In the genomic region with DNA sequence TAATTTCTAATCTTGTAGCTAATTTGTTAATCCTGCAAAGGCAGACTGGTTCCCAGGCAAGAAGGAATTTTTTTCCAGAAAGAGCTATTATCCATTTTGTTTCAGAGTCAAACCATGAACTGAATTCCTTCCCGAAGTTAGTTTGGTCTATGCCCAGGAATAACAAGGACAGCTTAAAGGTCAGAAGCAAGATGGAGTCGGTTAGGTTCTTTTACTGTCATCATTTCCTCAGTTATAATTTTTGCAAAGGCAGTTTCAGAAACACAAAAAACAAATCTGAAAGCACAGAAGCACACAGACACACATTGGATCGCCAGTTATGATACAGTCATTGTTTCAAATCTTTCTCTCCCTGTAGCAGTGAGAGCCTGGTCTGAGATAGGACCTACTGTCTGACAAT, we compare ENCODE assay signal across 25 cellular contexts. TPM values are rescaled to one million over a fixed set of nuclear protein-coding genes. Genes with fewer than 3 reads are reported as not detected.
DNase-seq lines count a peak whose midpoint lies in the region; ATAC-seq, FAIRE-seq and TF ChIP-seq lines count a peak whose summit lies in the region.
"Had no signal": no experiment of that assay in that cellular context is flagged by ENCODE, and none has a peak within 500 bp of the region (broad histone marks: within the 10 kb centered on the region; RNA-seq: fewer than 3 reads in every experiment).

No MANE protein-coding gene starts in this region.

- H4K8ac ChIP-seq in H1 (ENCODE audit: extremely low read depth, insufficient read depth, low read length) = no peak overlapping the region

- intact Hi-C loops in activated CD4-positive, alpha-beta T cell treated with anti-CD3 and anti-CD28 coated beads for 36 hours (cut with DNase I, micrococcal nuclease) = loop anchor here in 1 of 2 experiments (2.0 kb wide), 1 partner anchor 36 kb away; no protein-coding TSS in a partner anchor
- intact Hi-C loops in thyroid gland (cut with DNase I) = no loop called here

- no peak for TF ChIP-seq EP300 in H1 (IDR thresholded peaks at IDR 0.05; ENCODE audit: borderline replicate concordance in 1 of 2, low read depth in 2 of 2, low read length in 2 of 2)

- H3K27ac Mint-ChIP-seq in activated CD4-positive, alpha-beta T cell treated with anti-CD3 and anti-CD28 coated beads for 36 hours = no peak overlapping the region
- H3K27ac Mint-ChIP-seq in type B pancreatic cell = peak overlapping the region; percentile 80
- H3K27ac Mint-ChIP-seq: CD14-positive monocyte; CD4-positive, alpha-beta T cell had no signal

- H2BK15ac ChIP-seq in H1 (ENCODE audit: low read length) = no peak overlapping the region

- peak; percentile 25 for ATAC-seq in activated CD4-positive, alpha-beta T cell treated with anti-CD3 and anti-CD28 coated beads for 36 hours
- ATAC-seq: A549 had no signal

- H4K20me1 ChIP-seq in OCI-LY3 (ENCODE audit: insufficient read depth, low read length) (no peaks in the 10 kb centered on the region), H1 (replicated peaks in 1 of 2; ENCODE audit: control insufficient read depth in 1 of 2, insufficient read depth in 2 of 2, low read length in 2 of 2) (no peaks in the 10 kb centered on the region)
- H4K20me1 ChIP-seq: BLaER1 treated with 17β-estradiol and CSF1 and Interleukin-3, amounts not matched to agents 10 nM and 100 nM had no signal

- H3K4me1 ChIP-seq in OCI-LY3 (ENCODE audit: low read length) = peaks cover 10% of the 10 kb centered on the region
- H3K4me1 ChIP-seq in H1 (replicated peaks in 1 of 4; ENCODE audit: control insufficient read depth in 3 of 4, insufficient read depth in 4 of 4, low read length in 3 of 4) = 0 out of 7 replicates have a peak, but pooled peaks cover 0 to 5% (median 0%) of the 10 kb centered on the region in 4 experiments
- no peaks in the 10 kb centered on the region for H3K4me1 ChIP-seq in thyroid gland
- H3K4me1 ChIP-seq: A549, BE2C had no signal

- FAIRE-seq in H1 (lab: Jason Lieb, UNC) = no peak
- FAIRE-seq: A549, GM12891, GM18507 had no signal

- H3K27me3 Mint-ChIP-seq in activated CD4-positive, alpha-beta T cell treated with anti-CD3 and anti-CD28 coated beads for 36 hours = no peaks in the 10 kb centered on the region
- no peaks in the 10 kb centered on the region for H3K27me3 Mint-ChIP-seq in type B pancreatic cell
- H3K27me3 Mint-ChIP-seq: CD4-positive, alpha-beta T cell had no signal

- peak overlapping the region; percentile 55 for H3K4me3 ChIP-seq in OCI-LY3 (ENCODE audit: low read length)
- H3K4me3 ChIP-seq in H1 (ENCODE audit: extremely low read depth in 1 of 4, insufficient read depth in 2 of 4, low read depth in 3 of 4, low read length in 4 of 4) = no peak overlapping the region
- no peak overlapping the region for H3K4me3 ChIP-seq in thyroid gland (replicated peaks in 1 of 3)
- H3K4me3 ChIP-seq: A549; BLaER1 treated with 17β-estradiol and CSF1 and Interleukin-3, amounts not matched to agents 10 nM and 100 nM had no signal

- no peak overlapping the region for H2BK20ac ChIP-seq in H1 (ENCODE audit: low read length)

- peak overlapping the region; percentile 61; the same call in 1 of the 2 replicates for H3K4me2 ChIP-seq in OCI-LY3 (ENCODE audit: low read length)
- H3K4me2 ChIP-seq in H1 (ENCODE audit: insufficient read depth in 1 of 2, low read depth in 2 of 2, low read length in 2 of 2) = no peak overlapping the region
- H3K4me2 ChIP-seq: A549; BLaER1 treated with 17β-estradiol and CSF1 and Interleukin-3, amounts not matched to agents 10 nM and 100 nM had no signal

- H3K79me2 ChIP-seq in OCI-LY3 (ENCODE audit: low read length) (no peaks in the 10 kb centered on the region), H1 (ENCODE audit: control insufficient read depth in 1 of 2, insufficient read depth in 2 of 2, low read length in 2 of 2) (no peaks in the 10 kb centered on the region)

- H2BK5ac ChIP-seq in H1 (ENCODE audit: low read depth, low read length) = no peak overlapping the region

- DNase-seq in activated CD4-positive, alpha-beta T cell treated with anti-CD3 and anti-CD28 coated beads for 36 hours = no peak
- no peak for DNase-seq in activated CD4-positive, alpha-beta T cell treated with anti-CD3 and anti-CD28 coated beads for 48 hours
- no peak for DNase-seq in H1 (ENCODE audit: low read depth in 1 of 2, low spot score in 2 of 2)
- DNase-seq in type B pancreatic cell (ENCODE audit: extremely low spot score, unreplicated experiment) = no peak
- DNase-seq in thyroid gland = no peak
- no peak for DNase-seq in DMS53 treated with DMSO at 0.1 percent for 48 hours (lab: John Stamatoyannopoulos, UW; ENCODE audit: unreplicated experiment)
- DNase-seq in SHP77 (lab: John Stamatoyannopoulos, UW) = no peak
- DNase-seq: 8988T; ACHN; AML-193; BE2C; CD4-positive, alpha-beta T cell; CD8-positive, alpha-beta memory T cell; DMS53; DND-41; GDM1; GOT3; H7; HCEC 1CT had no signal

- no peaks in the 10 kb centered on the region for H3K79me1 ChIP-seq in H1 (ENCODE audit: low read depth, low read length)

- H4K5ac ChIP-seq in H1 (ENCODE audit: insufficient read length, low read depth, low read length) = no peak overlapping the region

- H2AFZ ChIP-seq in OCI-LY3 (ENCODE audit: low read depth, low read length) (peak overlapping the region; percentile 95; the same call in 1 of the 2 replicates), H1 (ENCODE audit: low read length) (0 out of 2 replicates have a peak overlapping the region, but pooled peaks have one; percentile 62)

- H3K9me3 ChIP-seq in OCI-LY3 (ENCODE audit: insufficient read depth, low read length) (no peaks in the 10 kb centered on the region), H1 (ENCODE audit: insufficient read depth in 2 of 2, low read depth in 1 of 2, low read length in 1 of 2) (no peaks in the 10 kb centered on the region; a peak in 1 of 4 replicates), thyroid gland (no peaks in the 10 kb centered on the region)
- H3K9me3 ChIP-seq: A549, BE2C had no signal

- no peak overlapping the region for H2AK5ac ChIP-seq in H1 (ENCODE audit: low read depth, low read length)

- H3K56ac ChIP-seq in H1 (replicated peaks; ENCODE audit: insufficient read length, low read depth, low read length) = no peak overlapping the region

- H3K4ac ChIP-seq in H1 (replicated peaks; ENCODE audit: insufficient read length, low read depth, low read length) = no peak overlapping the region

- no peak overlapping the region for H3K4me3 Mint-ChIP-seq in activated CD4-positive, alpha-beta T cell treated with anti-CD3 and anti-CD28 coated beads for 36 hours
- no peak overlapping the region for H3K4me3 Mint-ChIP-seq in type B pancreatic cell
- H3K4me3 Mint-ChIP-seq: CD14-positive monocyte; CD4-positive, alpha-beta T cell; CD8-positive, alpha-beta memory T cell had no signal

- H3K27me3 ChIP-seq in OCI-LY3 (ENCODE audit: low read depth, low read length) = 0 out of 2 replicates have a peak, but pooled peaks cover 3% of the 10 kb centered on the region
- H3K27me3 ChIP-seq in H1 (replicated peaks in 1 of 4; ENCODE audit: control insufficient read depth in 3 of 4, extremely low read depth in 1 of 4, insufficient read depth in 3 of 4, low read length in 3 of 4) = no peaks in the 10 kb centered on the region
- H3K27me3 ChIP-seq in thyroid gland = no peaks in the 10 kb centered on the region
- H3K27me3 ChIP-seq: BE2C; BLaER1 treated with 17β-estradiol and CSF1 and Interleukin-3, amounts not matched to agents 10 nM and 100 nM had no signal

- no peak overlapping the region for H3K9ac ChIP-seq in OCI-LY3 (ENCODE audit: low read length)
- H3K9ac ChIP-seq in H1 (replicated peaks in 1 of 4; ENCODE audit: extremely low read depth in 1 of 4, low read depth in 3 of 4, low read length in 3 of 4) = no peak overlapping the region
- H3K9ac ChIP-seq: BLaER1 treated with 17β-estradiol and CSF1 and Interleukin-3, amounts not matched to agents 10 nM and 100 nM had no signal

- POLR2A ChIA-PET in activated CD4-positive, alpha-beta T cell treated with anti-CD3 and anti-CD28 coated beads for 36 hours (lab: Charles Lee) = interaction anchor here (1.5 kb wide), 1 partner anchor 38 kb away, joined by 7 read pairs; the partner anchor contains the start of gene AGA
- POLR2A ChIA-PET in H1 (lab: Charles Lee; ENCODE audit: partially characterized antibody) = no interaction called here

- no peaks in the 10 kb centered on the region for H3K36me3 ChIP-seq in OCI-LY3 (replicated peaks; ENCODE audit: low read depth, low read length)
- H3K36me3 ChIP-seq in H1 (ENCODE audit: control insufficient read depth in 2 of 4, insufficient read depth in 4 of 4, low read length in 3 of 4) = no peaks in the 10 kb centered on the region
- no peaks in the 10 kb centered on the region for H3K36me3 ChIP-seq in thyroid gland
- H3K36me3 ChIP-seq: BE2C; BLaER1 treated with 17β-estradiol and CSF1 and Interleukin-3, amounts not matched to agents 10 nM and 100 nM had no signal

- H2BK120ac ChIP-seq in H1 (replicated peaks; ENCODE audit: low read depth, low read length) = no peak overlapping the region

- no peaks in the 10 kb centered on the region for H3K23me2 ChIP-seq in H1 (ENCODE audit: low read depth, low read length)

- TF ChIP-seq CTCF in OCI-LY3 (IDR thresholded peaks at IDR 0.05; ENCODE audit: low read depth, low read length) = no peak
- TF ChIP-seq CTCF in H1 (IDR thresholded peaks at IDR 0.05; ENCODE audit: control extremely low read depth in 1 of 3, insufficient read depth in 1 of 3, low read depth in 1 of 3, low read length in 3 of 3) = no peak
- TF ChIP-seq CTCF in type B pancreatic cell (conservative IDR thresholded peaks at IDR 0.05) = no peak
- TF ChIP-seq CTCF in thyroid gland (IDR thresholded peaks at IDR 0.05) = no peak

- H2BK12ac ChIP-seq in H1 (ENCODE audit: low read depth, low read length) = no peak overlapping the region

- no peak overlapping the region for H3K18ac ChIP-seq in H1 (ENCODE audit: extremely low read depth, low read length)

- TF ChIP-seq RAD21 in H1 (IDR thresholded peaks at IDR 0.05 in 1 of 2, conservative IDR thresholded peaks at IDR 0.05 in 1 of 2; ENCODE audit: low read depth in 2 of 2, low read length in 2 of 2) = no peak

- CTCF ChIA-PET in activated CD4-positive, alpha-beta T cell treated with anti-CD3 and anti-CD28 coated beads for 36 hours (lab: Charles Lee) = no interaction called here
- CTCF ChIA-PET in H1 (lab: Charles Lee; ENCODE audit: partially characterized antibody) = no interaction called here

- H3K36me3 Mint-ChIP-seq in activated CD4-positive, alpha-beta T cell treated with anti-CD3 and anti-CD28 coated beads for 36 hours (ENCODE audit: low read depth) = no peaks in the 10 kb centered on the region
- peaks cover 5% of the 10 kb centered on the region for H3K36me3 Mint-ChIP-seq in type B pancreatic cell
- H3K36me3 Mint-ChIP-seq: CD14-positive monocyte; CD8-positive, alpha-beta memory T cell had no signal

- no peak overlapping the region for H3K14ac ChIP-seq in H1 (ENCODE audit: insufficient read length)

- H3K9me3 Mint-ChIP-seq in activated CD4-positive, alpha-beta T cell treated with anti-CD3 and anti-CD28 coated beads for 36 hours (ENCODE audit: low read depth) = no peaks in the 10 kb centered on the region
- H3K9me3 Mint-ChIP-seq in type B pancreatic cell = peaks cover 22% of the 10 kb centered on the region
- H3K9me3 Mint-ChIP-seq: CD4-positive, alpha-beta T cell had no signal

- no peak overlapping the region for H4K91ac ChIP-seq in H1 (replicated peaks; ENCODE audit: insufficient read length, low read length)

- TF ChIP-seq POLR2A in H1 (IDR thresholded peaks at IDR 0.05; ENCODE audit: control extremely low read depth in 1 of 2, low read depth in 2 of 2, low read length in 2 of 2) (no peak), thyroid gland (IDR thresholded peaks at IDR 0.05) (no peak)

- no peak overlapping the region for H3K27ac ChIP-seq in OCI-LY3 (ENCODE audit: low read length)
- no peak overlapping the region for H3K27ac ChIP-seq in H1 (ENCODE audit: low read depth, low read length)
- H3K27ac ChIP-seq in thyroid gland = no peak overlapping the region
- H3K27ac ChIP-seq: A549; BLaER1 treated with 17β-estradiol and CSF1 and Interleukin-3, amounts not matched to agents 10 nM and 100 nM had no signal

- WGBS in H1 (ENCODE audit: extremely low coverage in 1 of 2, insufficient coverage in 1 of 2, insufficient read length in 1 of 2, insufficient replicate concordance in 2 of 2, low coverage in 1 of 2, low lambda C conversion rate in 2 of 2, missing lambda C conversion rate in 1 of 2), 2 experiments = 92% methylated on average over 3 of the region's 3 CpGs; no CpG with 5 or more reads in 1 of the 2 experiments
- WGBS in thyroid gland, 2 donors = 72 to 86% methylated on average over 3 of the region's 3 CpGs

- peaks cover 38% of the 10 kb centered on the region for H3K4me1 Mint-ChIP-seq in activated CD4-positive, alpha-beta T cell treated with anti-CD3 and anti-CD28 coated beads for 36 hours
- peaks cover 21% of the 10 kb centered on the region for H3K4me1 Mint-ChIP-seq in type B pancreatic cell (ENCODE audit: unreplicated experiment)

- H3K23ac ChIP-seq in H1 (ENCODE audit: insufficient read length) = no peak overlapping the region

RNA-seq across cellular contexts. Expression of gene AGA, which starts 37.9 kb away (rescaled TPM):
- total RNA-seq in activated CD4-positive, alpha-beta T cell treated with anti-CD3 and anti-CD28 coated beads for 36 hours = 10 to 100 TPM; 20.8 to 27.7 TPM
- total RNA-seq in H1 (2021; fragmentation: NEBNext Ultra II Directional; extraction: Animal tissue kit (Norgen Biotek cat#: 25700)) = 8.1 and 8.5 TPM in 2 replicates
- polyA plus RNA-seq in H1 (2011; rRNA removed) = 8.6 and 11.6 TPM in 2 replicates
- polyA plus RNA-seq in H1 (2011; cell fraction: cytosol; rRNA removed) = 15.2 TPM
- 11.4 TPM for polyA plus RNA-seq in H1 (2011; cell fraction: nucleus; rRNA removed)
- 12.4 to 16.6 TPM (median 15.4 TPM) in 4 replicates for polyA plus RNA-seq in H1 (2012, experiment 1 of 2)
- polyA plus RNA-seq in H1 (2012, experiment 2 of 2) = 1.8 TPM
- polyA plus RNA-seq in H1 (2013, experiment 1 of 2) = 8.4 TPM
- 9.8 TPM for polyA plus RNA-seq in H1 (2013, experiment 2 of 2)
- polyA minus RNA-seq in H1 (2011; rRNA and poly(A)+ RNA removed) = 7.3 and 10.4 TPM in 2 replicates
- 10.6 TPM for polyA minus RNA-seq in H1 (2011; cell fraction: cytosol; rRNA and poly(A)+ RNA removed)
- 13.5 TPM for polyA minus RNA-seq in H1 (2011; cell fraction: nucleus; rRNA and poly(A)+ RNA removed)
- total RNA-seq in type B pancreatic cell (ENCODE audit: low replicate concordance) (12.8 and 19.5 TPM in 2 replicates), thyroid gland (10 to 100 TPM; 42.2 to 82.8 (median 50.4) TPM)
